In genomic region chr12:130872179-130873096, GRCh38 we compare ENCODE assay signal across 8 cellular contexts. TPM values are rescaled to one million over a fixed set of nuclear protein-coding genes. Genes with fewer than 3 reads are reported as not detected.
A peak's percentile ranks its signal among the peaks of the same experiment; 100 is the strongest.
DNase-seq lines count a peak whose midpoint lies in the region; ATAC-seq, FAIRE-seq and TF ChIP-seq lines count a peak whose summit lies in the region.

No MANE protein-coding gene starts in this region.

- H3K4me3 ChIP-seq in OCI-LY7 (ENCODE audit: low read depth, low read length, poor library complexity, severe bottlenecking) (peak overlapping the region; percentile 100), pancreas (peak overlapping the region; percentile 57 to 88 (median 80))

- peaks cover 61% of the 10 kb centered on the region for H3K79me2 ChIP-seq in OCI-LY7 (ENCODE audit: insufficient read depth, low read depth, low read length)

- 2 to 4% methylated on average over 48 to 79 of the region's 79 CpGs for WGBS in pancreas, 2 donors

- peak overlapping the region; percentile 98 for H3K4me3 Mint-ChIP-seq in activated naive CD4-positive, alpha-beta T cell treated with anti-CD3 and anti-CD28 coated beads, Interleukin-2, amount 50 U/mL, for 24 hours

- H2AFZ ChIP-seq in OCI-LY7 (ENCODE audit: low read length): no peak overlapping the region

- BruUV-seq in OCI-LY7 (replicated peaks; lab: Mats Ljungman, UMichigan): no TSS peak

- intact Hi-C loops in OCI-LY7 (cut with micrococcal nuclease; ENCODE audit: unreplicated experiment): loop anchor here (10.0 kb wide), 2 partner anchors 902 to 1192 kb away; no protein-coding TSS in a partner anchor
- intact Hi-C loops in head of caudate nucleus (cut with DNase I): no loop called here
- intact Hi-C loops in pancreas (cut with DNase I): no loop called here

- POLR2A ChIA-PET in OCI-LY7 (lab: Charles Lee): no interaction called here

- H3K9me2 ChIP-seq in OCI-LY7 (ENCODE audit: insufficient read depth, low read length): no peaks in the 10 kb centered on the region

- H3K4me1 ChIP-seq in OCI-LY7 (ENCODE audit: insufficient read depth, low read length, poor library complexity, severe bottlenecking): peaks cover 48% of the 10 kb centered on the region
- H3K4me1 ChIP-seq in pancreas: peaks cover 0 to 17% (median 8%) of the 10 kb centered on the region in 3 donors

- no peaks in the 10 kb centered on the region for H3K9me3 ChIP-seq in OCI-LY7 (ENCODE audit: low read length)
- H3K9me3 ChIP-seq in pancreas: no peaks in the 10 kb centered on the region

- peak overlapping the region; percentile 95 for H3K4me2 ChIP-seq in OCI-LY7 (ENCODE audit: low read length)

- no peaks in the 10 kb centered on the region for H3K27me3 ChIP-seq in pancreas

- H3K4me1 Mint-ChIP-seq in activated naive CD4-positive, alpha-beta T cell treated with anti-CD3 and anti-CD28 coated beads, Interleukin-2, amount 50 U/mL, for 24 hours: peaks cover 77% of the 10 kb centered on the region

- H4K20me1 ChIP-seq in OCI-LY7 (ENCODE audit: insufficient read depth, low read length): peaks cover 35% of the 10 kb centered on the region

- H3K9me3 Mint-ChIP-seq in activated naive CD4-positive, alpha-beta T cell treated with anti-CD3 and anti-CD28 coated beads, Interleukin-2, amount 50 U/mL, for 24 hours: no peaks in the 10 kb centered on the region

- ATAC-seq in HG02678 (IDR thresholded peaks at IDR 0.05; ENCODE audit: unreplicated experiment): peak; percentile 27
- ATAC-seq in pancreas: peak; percentile 20 to 53 (median 36)

- no peak for TF ChIP-seq CTCF in OCI-LY7 (conservative IDR thresholded peaks at IDR 0.05; ENCODE audit: low read length)
- no peak for TF ChIP-seq CTCF in pancreas (IDR thresholded peaks at IDR 0.05)

- CTCF ChIA-PET in OCI-LY7 (lab: Charles Lee; ENCODE audit: unreplicated experiment): no interaction called here

- H3K36me3 Mint-ChIP-seq in activated naive CD4-positive, alpha-beta T cell treated with anti-CD3 and anti-CD28 coated beads, Interleukin-2, amount 50 U/mL, for 24 hours: peaks cover 39% of the 10 kb centered on the region

- peak overlapping the region; percentile 99 for H3K27ac Mint-ChIP-seq in activated naive CD4-positive, alpha-beta T cell treated with anti-CD3 and anti-CD28 coated beads, Interleukin-2, amount 50 U/mL, for 24 hours

- H3K36me3 ChIP-seq in OCI-LY7 (ENCODE audit: insufficient read depth, low read length) (peaks cover 52% of the 10 kb centered on the region), pancreas (peaks cover 8 to 29% (median 10%) of the 10 kb centered on the region in 3 donors)

- FAIRE-seq in pancreas (lab: Jason Lieb, UNC): no peak

- H3K27ac ChIP-seq in OCI-LY7 (ENCODE audit: low read depth, low read length, poor library complexity, severe bottlenecking): peak overlapping the region; percentile 96
- peak overlapping the region in 3 of 4 donors; percentile 38 to 74 (median 72) for H3K27ac ChIP-seq in pancreas

- DNase-seq in NCI-H146 (lab: John Stamatoyannopoulos, UW): peak; percentile 52
- no peak for DNase-seq in NCI-H146 treated with DMSO at 0.1 percent for 48 hours (lab: John Stamatoyannopoulos, UW; ENCODE audit: unreplicated experiment)
- peak; percentile 57 for DNase-seq in OCI-LY7 (ENCODE audit: low spot score)
- peak in 38 of 42 donors; percentile 17 to 76 (median 58) for DNase-seq in head of caudate nucleus
- peak; percentile 24 to 82 (median 46) for DNase-seq in pancreas
- DNase-seq in amniotic stem cell (lab: John Stamatoyannopoulos, UW): no peak

- no peaks in the 10 kb centered on the region for H3K27me3 Mint-ChIP-seq in activated naive CD4-positive, alpha-beta T cell treated with anti-CD3 and anti-CD28 coated beads, Interleukin-2, amount 50 U/mL, for 24 hours

RNA-seq across cellular contexts. Expression of gene RAN, which starts 0.6 kb away (rescaled TPM):
- total RNA-seq in OCI-LY7 (2014; rRNA removed; shearing (Covaris generic)): 1,462 and 1,858 TPM in 2 replicates
- 1,734 and 1,957 TPM in 2 replicates for total RNA-seq in OCI-LY7 (2022)
- 100 to 1,000 TPM in 5 of 6 donors, 10 to 100 TPM in 1; 80.5 to 201 (median 166) TPM for total RNA-seq in pancreas
- 100 to 1,000 TPM in 1 of 2 donors, 10 to 100 TPM in 1; 60.0 to 152 TPM for polyA plus RNA-seq in pancreas

RNA-seq across cellular contexts. Expression of gene STX2, which starts 33.4 kb away (rescaled TPM):
- total RNA-seq in OCI-LY7 (2014; rRNA removed; shearing (Covaris generic)): 19.2 and 20.0 TPM in 2 replicates
- total RNA-seq in OCI-LY7 (2022) (18.3 and 18.9 TPM in 2 replicates), pancreas (10 to 100 TPM in 1 of 6 donors, 1 to 10 TPM in 5; 4.8 to 10.8 (median 6.1) TPM)
- 10 to 100 TPM in 1 of 2 donors, 1 to 10 TPM in 1; 7.0 to 16.8 TPM for polyA plus RNA-seq in pancreas

Comparison
In these comparisons a context has a peak if more than half of its experiments do, and no peak if none do; other contexts are left out.
1. DNase-seq: peak in NCI-H146 (single experiment), OCI-LY7 (single experiment), head of caudate nucleus (38 of 42) and pancreas (6 of 6); none in NCI-H146 treated with DMSO at 0.1 percent for 48 hours (single experiment) and amniotic stem cell (single experiment).
2. RNA of gene RAN, which starts 0.6 kb away (total RNA-seq): 1,462 to 1,957 TPM in OCI-LY7; 80.5 to 201 TPM in pancreas; every median in the first group is over 4 times any median in the second.